10 cellular contexts compared by ENCODE assay signal in genomic region chr5:3593771-3594513, GRCh38. TPM values are rescaled to one million over a fixed set of nuclear protein-coding genes. Genes with fewer than 3 reads are reported as not detected.
DNase-seq lines count a peak whose midpoint lies in the region; ATAC-seq and TF ChIP-seq lines count a peak whose summit lies in the region.
"Had no signal": no experiment of that assay in that cellular context is flagged by ENCODE, and none has a peak within 500 bp of the region (broad histone marks: within the 10 kb centered on the region; RNA-seq: fewer than 3 reads in every experiment).

No MANE protein-coding gene starts in this region.

- no peaks in the 10 kb centered on the region for H3K9me3 ChIP-seq in mesodermal cell (ENCODE audit: control insufficient read depth, low read length)

- WGBS in mesodermal cell (ENCODE audit: insufficient coverage in 2 of 2), 2 experiments, result 4 to 5% methylated on average over 18 to 20 of the region's 28 CpGs

- peak overlapping the region; percentile 0 to 38 for H3K4me3 Mint-ChIP-seq in stimulated activated naive CD8-positive, alpha-beta T cell treated with anti-CD3 and anti-CD28 coated beads, Interleukin-15, amount 100 ng/mL, for 72 hours
- peak overlapping the region; percentile 70 for H3K4me3 Mint-ChIP-seq in chondrocyte (ENCODE audit: unreplicated experiment)
- no peak overlapping the region for H3K4me3 Mint-ChIP-seq in activated naive CD4-positive, alpha-beta T cell treated with anti-CD3 and anti-CD28 coated beads for 36 hours
- H3K4me3 Mint-ChIP-seq: dendritic cell treated with granulocyte-macrophage colony-stimulating factor and Interleukin-4, amounts not matched to agents 40 ng/mL and 50 ng/mL, for 4 days had no signal

- H3K36me3 Mint-ChIP-seq in chondrocyte (ENCODE audit: low read depth), result no peaks in the 10 kb centered on the region
- H3K36me3 Mint-ChIP-seq in activated naive CD4-positive, alpha-beta T cell treated with anti-CD3 and anti-CD28 coated beads for 36 hours (ENCODE audit: low read depth), result peaks cover 4% of the 10 kb centered on the region

- peaks cover 87% of the 10 kb centered on the region for H3K27me3 Mint-ChIP-seq in stimulated activated naive CD8-positive, alpha-beta T cell treated with anti-CD3 and anti-CD28 coated beads, Interleukin-15, amount 100 ng/mL, for 72 hours
- H3K27me3 Mint-ChIP-seq in chondrocyte (ENCODE audit: low read depth), result peaks cover 50% of the 10 kb centered on the region
- peaks cover 68% of the 10 kb centered on the region for H3K27me3 Mint-ChIP-seq in activated naive CD4-positive, alpha-beta T cell treated with anti-CD3 and anti-CD28 coated beads for 36 hours (ENCODE audit: low read depth)

- H3K27ac ChIP-seq in mesodermal cell (ENCODE audit: low read depth, low read length, severe bottlenecking), result no peak overlapping the region

- TF ChIP-seq CTCF in chondrocyte (IDR thresholded peaks at IDR 0.05), result no peak

- H3K27ac Mint-ChIP-seq in stimulated activated naive CD8-positive, alpha-beta T cell treated with anti-CD3 and anti-CD28 coated beads, Interleukin-15, amount 100 ng/mL, for 72 hours, result no peak overlapping the region
- no peak overlapping the region for H3K27ac Mint-ChIP-seq in chondrocyte (ENCODE audit: unreplicated experiment)
- no peak overlapping the region for H3K27ac Mint-ChIP-seq in activated naive CD4-positive, alpha-beta T cell treated with anti-CD3 and anti-CD28 coated beads for 36 hours
- H3K27ac Mint-ChIP-seq: dendritic cell treated with granulocyte-macrophage colony-stimulating factor and Interleukin-4, amounts not matched to agents 40 ng/mL and 50 ng/mL, for 4 days had no signal

- in situ Hi-C loops in G401 (cut with HindIII; ENCODE audit: low sequenced_read_pairs), result no loop called here

- no peak for ATAC-seq in stimulated activated naive CD8-positive, alpha-beta T cell treated with anti-CD3 and anti-CD28 coated beads, Interleukin-15, amount 100 ng/mL, for 72 hours
- no peak for ATAC-seq in stimulated activated naive CD8-positive, alpha-beta T cell treated with anti-CD3 and anti-CD28 coated beads, Interleukin-15, Interleukin-2, amounts not matched to agents 100 U/mL and 50 U/mL, for 24 hours
- ATAC-seq in GM19351 (IDR thresholded peaks at IDR 0.05; ENCODE audit: unreplicated experiment), result no peak

- no peak for DNase-seq in stimulated activated naive CD8-positive, alpha-beta T cell treated with anti-CD3 and anti-CD28 coated beads, Interleukin-15, amount 100 ng/mL, for 72 hours
- no peak for DNase-seq in stimulated activated naive CD8-positive, alpha-beta T cell treated with anti-CD3 and anti-CD28 coated beads, Interleukin-15, Interleukin-2, amounts not matched to agents 100 U/mL and 50 U/mL, for 24 hours
- DNase-seq in chondrocyte (ENCODE audit: low spot score) (no peak), NOMO-1 treated with dmso at 0.1 percent for 144 hours (lab: John Stamatoyannopoulos, UW; ENCODE audit: unreplicated experiment) (no peak), G401 (ENCODE audit: low spot score) (no peak)
- DNase-seq in activated naive CD4-positive, alpha-beta T cell treated with anti-CD3 and anti-CD28 coated beads for 36 hours, result no peak
- DNase-seq: NCI-H226 had no signal

- peaks cover 0 to 14% of the 10 kb centered on the region in 2 donors for H3K9me3 Mint-ChIP-seq in stimulated activated naive CD8-positive, alpha-beta T cell treated with anti-CD3 and anti-CD28 coated beads, Interleukin-15, amount 100 ng/mL, for 72 hours
- H3K9me3 Mint-ChIP-seq in chondrocyte (ENCODE audit: low read depth), result no peaks in the 10 kb centered on the region
- H3K9me3 Mint-ChIP-seq in activated naive CD4-positive, alpha-beta T cell treated with anti-CD3 and anti-CD28 coated beads for 36 hours, result no peaks in the 10 kb centered on the region
- H3K9me3 Mint-ChIP-seq: dendritic cell treated with granulocyte-macrophage colony-stimulating factor and Interleukin-4, amounts not matched to agents 40 ng/mL and 50 ng/mL, for 4 days had no signal

- intact Hi-C loops in activated naive CD4-positive, alpha-beta T cell treated with anti-CD3 and anti-CD28 coated beads for 36 hours (cut with micrococcal nuclease), result no loop called here

- peaks cover 9% of the 10 kb centered on the region for H3K4me1 Mint-ChIP-seq in stimulated activated naive CD8-positive, alpha-beta T cell treated with anti-CD3 and anti-CD28 coated beads, Interleukin-15, amount 100 ng/mL, for 72 hours
- H3K4me1 Mint-ChIP-seq in chondrocyte (ENCODE audit: low read depth), result peaks cover 29% of the 10 kb centered on the region
- H3K4me1 Mint-ChIP-seq in activated naive CD4-positive, alpha-beta T cell treated with anti-CD3 and anti-CD28 coated beads for 36 hours (ENCODE audit: low read depth), result peaks cover 14% of the 10 kb centered on the region

- CTCF ChIA-PET in activated naive CD4-positive, alpha-beta T cell treated with anti-CD3 and anti-CD28 coated beads for 36 hours (lab: Charles Lee), result no interaction called here

- H3K36me3 ChIP-seq in mesodermal cell (ENCODE audit: control insufficient read depth, insufficient read depth, low read length), result no peaks in the 10 kb centered on the region

- peak overlapping the region; percentile 19 for H3K4me3 ChIP-seq in mesodermal cell (ENCODE audit: extremely low read depth, insufficient read depth, low read length, poor library complexity, severe bottlenecking)

- peaks cover 18% of the 10 kb centered on the region for H3K4me1 ChIP-seq in mesodermal cell (ENCODE audit: control insufficient read depth, insufficient read depth, low read length, poor library complexity, severe bottlenecking)

RNA-seq across cellular contexts. Expression of gene IRX1, which starts 1.7 kb away (rescaled TPM):
- total RNA-seq in chondrocyte, result 2.3 to 9.8 TPM (median 2.9 TPM) in 3 replicates
- 2.4 TPM for polyA plus RNA-seq in mesodermal cell (2013, experiment 1 of 2)
- 1.7 TPM for polyA plus RNA-seq in mesodermal cell (2013, experiment 2 of 2)
- not detected in 2 replicates for total RNA-seq in G401 (2014; rRNA removed; shearing (Covaris generic))
- not detected for total RNA-seq in activated naive CD4-positive, alpha-beta T cell treated with anti-CD3 and anti-CD28 coated beads for 36 hours
